Comparison of ENCODE assay signal across 8 cellular contexts in genomic region chr19:43700368-43701015, GRCh38. TPM values are rescaled to one million over a fixed set of nuclear protein-coding genes. Genes with fewer than 3 reads are reported as not detected.
DNase-seq lines count a peak whose midpoint lies in the region; ATAC-seq, FAIRE-seq and TF ChIP-seq lines count a peak whose summit lies in the region.

No MANE protein-coding gene starts in this region.

- H3K27ac Mint-ChIP-seq in activated T-helper 17 cell treated with anti-CD3 and anti-CD28 coated beads, Interleukin-2, amount 50 U/mL, for 72 hours = peak overlapping the region; percentile 93

- no peak for TF ChIP-seq CTCF in left ventricle myocardium inferior (IDR thresholded peaks at IDR 0.05; ENCODE audit: borderline replicate concordance)

- peak overlapping the region; percentile 78 for H3K4me3 Mint-ChIP-seq in activated T-helper 17 cell treated with anti-CD3 and anti-CD28 coated beads, Interleukin-2, amount 50 U/mL, for 72 hours

- H3K4me1 Mint-ChIP-seq in activated T-helper 17 cell treated with anti-CD3 and anti-CD28 coated beads, Interleukin-2, amount 50 U/mL, for 72 hours = peaks cover 15% of the 10 kb centered on the region

- no peak for FAIRE-seq in H54 (lab: Jason Lieb, UNC)

- no peaks in the 10 kb centered on the region for H3K36me3 Mint-ChIP-seq in activated T-helper 17 cell treated with anti-CD3 and anti-CD28 coated beads, Interleukin-2, amount 50 U/mL, for 72 hours (ENCODE audit: low read depth)

- peak; percentile 22 for ATAC-seq in activated T-helper 17 cell treated with anti-CD3 and anti-CD28 coated beads, Interleukin-2, amount 50 U/mL, for 72 hours (replicated peaks)
- ATAC-seq in GM18861 (IDR thresholded peaks at IDR 0.05; ENCODE audit: unreplicated experiment) = no peak

- no peak for TF ChIP-seq POLR2A in H54 (IDR thresholded peaks at IDR 0.05; ENCODE audit: low read depth, low read length)

- no peaks in the 10 kb centered on the region for H3K36me3 ChIP-seq in left ventricle myocardium inferior

- H3K4me3 ChIP-seq in left ventricle myocardium inferior = peak overlapping the region; percentile 50

- H3K27ac ChIP-seq in left ventricle myocardium inferior (replicated peaks) = peak overlapping the region; percentile 84

- H3K27me3 Mint-ChIP-seq in activated T-helper 17 cell treated with anti-CD3 and anti-CD28 coated beads, Interleukin-2, amount 50 U/mL, for 72 hours = peaks cover 9% of the 10 kb centered on the region

- no peaks in the 10 kb centered on the region for H3K9me3 Mint-ChIP-seq in activated T-helper 17 cell treated with anti-CD3 and anti-CD28 coated beads, Interleukin-2, amount 50 U/mL, for 72 hours

- peaks cover 12% of the 10 kb centered on the region for H3K9me3 ChIP-seq in left ventricle myocardium inferior (replicated peaks)

- peak; percentile 29 for DNase-seq in stimulated activated CD4-positive, alpha-beta T cell treated with anti-CD3 and anti-CD28 coated beads, Interleukin-15, amount 100 ng/mL, for 24 hours
- DNase-seq in stimulated activated CD4-positive, alpha-beta T cell treated with anti-CD3 and anti-CD28 coated beads, Interleukin-4, amount 100 ng/mL, for 24 hours = no peak
- DNase-seq in left ventricle myocardium inferior (peak; percentile 46), kidney glomerular epithelial cell (lab: John Stamatoyannopoulos, UW) (no peak), H54 (ENCODE audit: insufficient read length, low spot score) (no peak)
- peak; percentile 48 for DNase-seq in stimulated activated CD8-positive, alpha-beta memory T cell treated with anti-CD3 and anti-CD28 coated beads, Interleukin-4, amount 100 ng/mL, for 48 hours

- H3K27me3 ChIP-seq in left ventricle myocardium inferior (ENCODE audit: low read depth) = peaks cover 26% of the 10 kb centered on the region

- intact Hi-C loops in left ventricle myocardium inferior (cut with micrococcal nuclease) = no loop called here

- H3K4me1 ChIP-seq in left ventricle myocardium inferior = peaks cover 22% of the 10 kb centered on the region

RNA-seq across cellular contexts. Expression of gene IRGC, which starts 15.4 kb away (rescaled TPM):
- total RNA-seq in activated T-helper 17 cell treated with anti-CD3 and anti-CD28 coated beads, Interleukin-2, amount 50 U/mL, for 72 hours = not detected
- total RNA-seq in left ventricle myocardium inferior = not detected

RNA-seq across cellular contexts. Expression of gene PLAUR, which starts 30.5 kb away (rescaled TPM):
- 10 to 100 TPM; 11.2 to 52.5 TPM for total RNA-seq in activated T-helper 17 cell treated with anti-CD3 and anti-CD28 coated beads, Interleukin-2, amount 50 U/mL, for 72 hours
- total RNA-seq in left ventricle myocardium inferior = 3.5 TPM

RNA-seq across cellular contexts. Expression of gene SMG9, which starts 54.3 kb away (rescaled TPM):
- 100 to 1,000 TPM in 1 of 2 donors, 10 to 100 TPM in 1; 70.4 to 109 TPM for total RNA-seq in activated T-helper 17 cell treated with anti-CD3 and anti-CD28 coated beads, Interleukin-2, amount 50 U/mL, for 72 hours
- 18.9 TPM for total RNA-seq in left ventricle myocardium inferior

Comparison
In these comparisons a context has a peak if more than half of its experiments do, and no peak if none do; other contexts are left out.
1. DNase-seq: peak in stimulated activated CD4-positive, alpha-beta T cell treated with anti-CD3 and anti-CD28 coated beads, Interleukin-15, amount 100 ng/mL, for 24 hours (single experiment), left ventricle myocardium inferior (single experiment) and stimulated activated CD8-positive, alpha-beta memory T cell treated with anti-CD3 and anti-CD28 coated beads, Interleukin-4, amount 100 ng/mL, for 48 hours (single experiment); none in stimulated activated CD4-positive, alpha-beta T cell treated with anti-CD3 and anti-CD28 coated beads, Interleukin-4, amount 100 ng/mL, for 24 hours (single experiment), kidney glomerular epithelial cell (single experiment) and H54 (single experiment).